In genomic region chr19:17073869-17074627, GRCh38 we compare ENCODE assay signal across 1 cellular context.
TF ChIP-seq lines count a peak whose summit lies in the region.

No MANE protein-coding gene starts in this region.

TF ChIP-seq in endothelial cell of umbilical vein, 7 proteins besides CTCF, POLR2A, EP300 and RAD21:
- TF ChIP-seq MYC (IDR thresholded peaks at IDR 0.05; ENCODE audit: low read depth, low read length) (no peak), GATA2 (IDR thresholded peaks at IDR 0.05; ENCODE audit: insufficient read depth, insufficient read length, low read depth, low read length) (no peak), MAX (IDR thresholded peaks at IDR 0.05; ENCODE audit: insufficient read depth, insufficient read length) (no peak), EZH2 (IDR thresholded peaks at IDR 0.05; ENCODE audit: borderline replicate concordance, low read depth, low read length, severe bottlenecking) (no peak), FOS (IDR thresholded peaks at IDR 0.05; ENCODE audit: borderline replicate concordance, insufficient read depth, low read length) (no peak), JUN (IDR thresholded peaks at IDR 0.05; ENCODE audit: borderline replicate concordance, insufficient read depth, insufficient read length, low read depth) (no peak), POLR2AphosphoS5 (IDR thresholded peaks at IDR 0.05; ENCODE audit: insufficient read depth, low read depth, low read length) (no peak)
